23 cellular contexts compared by ENCODE assay signal in the genomic region with DNA sequence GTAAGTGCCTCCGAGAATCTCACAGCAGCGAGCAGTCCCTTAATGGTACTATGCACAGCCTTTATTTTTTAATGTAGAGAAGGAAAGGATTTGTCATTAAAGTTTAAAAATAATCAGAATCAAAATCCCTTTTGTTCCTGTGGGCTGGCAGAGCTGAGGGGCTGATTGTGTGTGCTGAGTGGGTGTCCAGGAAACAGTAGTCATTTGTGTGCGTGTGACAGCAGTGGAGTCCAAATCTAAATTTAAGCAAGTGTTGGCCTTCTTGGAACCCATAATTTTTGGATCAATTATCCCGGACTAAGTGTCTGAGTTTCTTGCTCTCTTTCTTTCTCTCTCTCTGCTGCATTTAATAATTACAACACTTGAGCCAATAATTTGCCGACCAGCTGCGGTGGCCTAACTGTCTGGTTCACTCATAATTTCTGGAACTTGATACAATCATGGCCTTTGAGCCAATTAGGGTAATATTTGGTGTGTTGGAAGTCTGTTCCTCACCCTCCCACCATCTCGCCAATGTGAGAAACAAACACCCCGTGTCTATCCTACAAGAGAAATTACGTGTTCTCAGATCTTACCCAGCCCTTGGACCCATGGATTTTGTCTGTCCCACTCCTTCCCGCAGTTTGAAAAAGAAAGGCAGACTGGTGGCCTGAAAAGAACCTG.
DNase-seq lines count a peak whose midpoint lies in the region; ATAC-seq and TF ChIP-seq lines count a peak whose summit lies in the region.
"Had no signal": no experiment of that assay in that cellular context is flagged by ENCODE, and none has a peak within 500 bp of the region (broad histone marks: within the 10 kb centered on the region; RNA-seq: fewer than 3 reads in every experiment).

No MANE protein-coding gene starts in this region.

- intact Hi-C loops in gastrocnemius medialis (cut with DNase I; ENCODE audit: low total_unique reads): no loop called here
- intact Hi-C loops in posterior vena cava (cut with DNase I): no loop called here

- peak overlapping the region; percentile 59 for H3K27ac ChIP-seq in caudate nucleus (ENCODE audit: low read depth, low read length)
- H3K27ac ChIP-seq in right atrium auricular region: peak overlapping the region; percentile 35 to 59
- peak overlapping the region; percentile 10 to 51 (median 28) for H3K27ac ChIP-seq in gastrocnemius medialis
- H3K27ac ChIP-seq: GM23248, left lung, suprapubic skin had no signal

- H3K4me1 ChIP-seq in right atrium auricular region (peaks cover 0 to 33% of the 10 kb centered on the region in 2 donors), gastrocnemius medialis (peaks cover 11 to 23% of the 10 kb centered on the region in 2 donors)

- in situ Hi-C loops in gastrocnemius medialis (cut with MboI; ENCODE audit: low sequenced_read_pairs in 4 of 4): no loop called here

- TF ChIP-seq CTCF in right atrium auricular region (IDR thresholded peaks at IDR 0.05) (no peak), gastrocnemius medialis (IDR thresholded peaks at IDR 0.05 in 4 of 5, conservative IDR thresholded peaks at IDR 0.05 in 1 of 5) (no peak)

- ATAC-seq in gastrocnemius medialis: no peak
- no peak for ATAC-seq in stimulated activated naive CD8-positive, alpha-beta T cell treated with anti-CD3 and anti-CD28 coated beads, Interleukin-15, amount 100 ng/mL, for 72 hours
- ATAC-seq: activated CD8-positive, alpha-beta T cell treated with anti-CD3 and anti-CD28 coated beads, Interleukin-2, amount 10 ng/mL, durations not matched to agents 7 days and 5 days; activated naive CD4-positive, alpha-beta T cell treated with anti-CD3 and anti-CD28 coated beads, Interleukin-2, amount 50 U/mL, for 72 hours; left lung; naive thymus-derived CD8-positive, alpha-beta T cell; stimulated activated effector memory CD8-positive, alpha-beta T cell treated with anti-CD3 and anti-CD28 coated beads, Interleukin-12 subunit alpha, Interleukin-12 subunit beta, amount 100 ng/mL, for 72 hours had no signal

- H3K27ac Mint-ChIP-seq in stimulated activated naive CD8-positive, alpha-beta T cell treated with anti-CD3 and anti-CD28 coated beads, Interleukin-15, amount 100 ng/mL, for 72 hours: no peak overlapping the region
- H3K27ac Mint-ChIP-seq: activated CD8-positive, alpha-beta T cell treated with anti-CD3 and anti-CD28 coated beads, Interleukin-2, amount 10 ng/mL, durations not matched to agents 7 days and 5 days; activated naive CD4-positive, alpha-beta T cell treated with anti-CD3 and anti-CD28 coated beads, Interleukin-2, amount 50 U/mL, for 72 hours; mesothelial cell of epicardium; naive thymus-derived CD8-positive, alpha-beta T cell; stimulated activated effector memory CD8-positive, alpha-beta T cell treated with anti-CD3 and anti-CD28 coated beads, Interleukin-12 subunit alpha, Interleukin-12 subunit beta, amount 100 ng/mL, for 72 hours; T-helper 2 cell treated with Interferon-gamma antibody and Interleukin-4, amounts not matched to agents 5 μg/mL and 100 μg/mL, for 36 hours had no signal

- H3K4me1 Mint-ChIP-seq in stimulated activated naive CD8-positive, alpha-beta T cell treated with anti-CD3 and anti-CD28 coated beads, Interleukin-15, amount 100 ng/mL, for 72 hours: no peaks in the 10 kb centered on the region
- H3K4me1 Mint-ChIP-seq: central memory CD8-positive, alpha-beta T cell; naive thymus-derived CD8-positive, alpha-beta T cell; stimulated activated effector memory CD8-positive, alpha-beta T cell treated with anti-CD3 and anti-CD28 coated beads, Interleukin-12 subunit alpha, Interleukin-12 subunit beta, amount 100 ng/mL, for 72 hours had no signal

- peaks cover 11% of the 10 kb centered on the region for H3K27me3 Mint-ChIP-seq in stimulated activated naive CD8-positive, alpha-beta T cell treated with anti-CD3 and anti-CD28 coated beads, Interleukin-15, amount 100 ng/mL, for 72 hours
- H3K27me3 Mint-ChIP-seq: central memory CD8-positive, alpha-beta T cell had no signal

- H3K4me3 ChIP-seq in right atrium auricular region (no peak overlapping the region), gastrocnemius medialis (no peak overlapping the region)
- H3K4me3 ChIP-seq: GM23248, left lung, suprapubic skin had no signal

- H3K27me3 ChIP-seq in right atrium auricular region (no peaks in the 10 kb centered on the region), gastrocnemius medialis (no peaks in the 10 kb centered on the region)
- H3K27me3 ChIP-seq: left lung had no signal

- H3K36me3 ChIP-seq in right atrium auricular region (no peaks in the 10 kb centered on the region), gastrocnemius medialis (no peaks in the 10 kb centered on the region)
- H3K36me3 ChIP-seq: left lung, suprapubic skin had no signal

- DNase-seq in NCI-H2227 (lab: John Stamatoyannopoulos, UW; ENCODE audit: unreplicated experiment): peak; percentile 45
- peak in 8 of 61 donors; percentile 6 to 25 (median 16) for DNase-seq in caudate nucleus (lab: John Stamatoyannopoulos, UW)
- DNase-seq in right atrium auricular region (ENCODE audit: low spot score): no peak
- no peak for DNase-seq in gastrocnemius medialis
- no peak for DNase-seq in activated CD4-positive, alpha-beta T cell treated with anti-CD3 and anti-CD28 coated beads for 48 hours
- no peak for DNase-seq in posterior vena cava (ENCODE audit: low spot score)
- no peak for DNase-seq in stimulated activated naive CD8-positive, alpha-beta T cell treated with anti-CD3 and anti-CD28 coated beads, Interleukin-15, amount 100 ng/mL, for 72 hours
- DNase-seq: activated CD8-positive, alpha-beta T cell treated with anti-CD3 and anti-CD28 coated beads, Interleukin-2, amount 10 ng/mL, durations not matched to agents 7 days and 5 days; aorta; GM23248; left lung; naive thymus-derived CD8-positive, alpha-beta T cell; NCI-H1694 treated with DMSO at 0.1 percent for 48 hours; NCI-H2171 treated with DMSO at 0.1 percent for 48 hours; stimulated activated CD4-positive, alpha-beta T cell treated with anti-CD3 and anti-CD28 coated beads, Interleukin-12 subunit alpha, Interleukin-12 subunit beta, amount 100 ng/mL, for 4 hours; stimulated activated CD4-positive, alpha-beta T cell treated with anti-CD3 and anti-CD28 coated beads, Interleukin-4, amount 100 ng/mL, for 24 hours had no signal

- H3K4me3 Mint-ChIP-seq in stimulated activated naive CD8-positive, alpha-beta T cell treated with anti-CD3 and anti-CD28 coated beads, Interleukin-15, amount 100 ng/mL, for 72 hours: no peak overlapping the region
- H3K4me3 Mint-ChIP-seq: activated CD8-positive, alpha-beta T cell treated with anti-CD3 and anti-CD28 coated beads, Interleukin-2, amount 10 ng/mL, durations not matched to agents 7 days and 5 days; CD14-positive monocyte; central memory CD8-positive, alpha-beta T cell; mesothelial cell of epicardium; naive thymus-derived CD8-positive, alpha-beta T cell; stimulated activated effector memory CD8-positive, alpha-beta T cell treated with anti-CD3 and anti-CD28 coated beads, Interleukin-12 subunit alpha, Interleukin-12 subunit beta, amount 100 ng/mL, for 72 hours; T-helper 2 cell treated with Interferon-gamma antibody and Interleukin-4, amounts not matched to agents 5 μg/mL and 100 μg/mL, for 36 hours had no signal

- H3K9me3 ChIP-seq in right atrium auricular region (no peaks in the 10 kb centered on the region), gastrocnemius medialis (no peaks in the 10 kb centered on the region)
- H3K9me3 ChIP-seq: left lung, suprapubic skin had no signal

- TF ChIP-seq POLR2A in gastrocnemius medialis (IDR thresholded peaks at IDR 0.05): no peak

- H3K9me3 Mint-ChIP-seq in stimulated activated naive CD8-positive, alpha-beta T cell treated with anti-CD3 and anti-CD28 coated beads, Interleukin-15, amount 100 ng/mL, for 72 hours: no peaks in the 10 kb centered on the region
- H3K9me3 Mint-ChIP-seq: activated naive CD4-positive, alpha-beta T cell treated with anti-CD3 and anti-CD28 coated beads, Interleukin-2, amount 50 U/mL, for 72 hours; CD14-positive monocyte; mesothelial cell of epicardium; stimulated activated effector memory CD8-positive, alpha-beta T cell treated with anti-CD3 and anti-CD28 coated beads, Interleukin-12 subunit alpha, Interleukin-12 subunit beta, amount 100 ng/mL, for 72 hours; T-helper 2 cell treated with Interferon-gamma antibody and Interleukin-4, amounts not matched to agents 5 μg/mL and 100 μg/mL, for 36 hours had no signal
